ENCODE assay signal across 24 cellular contexts in genomic region chr11:110824912-110825311, GRCh38.
"Had no signal": no experiment of that assay in that cellular context is flagged by ENCODE, and none has a peak within 500 bp of the region (broad histone marks: within the 10 kb centered on the region; RNA-seq: fewer than 3 reads in every experiment).

No MANE protein-coding gene starts in this region.

- H3K9me3 ChIP-seq: esophagus muscularis mucosa, gastroesophageal sphincter, heart right ventricle, left lung, lower lobe of right lung had no signal

- H3K9me3 Mint-ChIP-seq: naive thymus-derived CD8-positive, alpha-beta T cell had no signal

- ATAC-seq: foreskin keratinocyte; gastroesophageal sphincter; heart right ventricle; left colon; left lung; left ventricle myocardium superior; lower lobe of right lung; naive thymus-derived CD8-positive, alpha-beta T cell had no signal

- DNase-seq: dermis blood vessel endothelial cell; dorsolateral prefrontal cortex; effector CD4-positive, alpha-beta T cell; effector memory CD4-positive, alpha-beta T cell; heart right ventricle; hippocampal formation; immature natural killer cell; islet precursor cell; kidney; kidney glomerular epithelial cell; left colon; left lung; left ventricle myocardium superior; lower lobe of right lung; mesendoderm; midbrain; naive thymus-derived CD8-positive, alpha-beta T cell had no signal

- H3K4me1 ChIP-seq: gastroesophageal sphincter, heart right ventricle, left lung, lower lobe of right lung had no signal

- FAIRE-seq: colon, endothelial cell of umbilical vein, frontal cortex, kidney had no signal

- H3K4me3 ChIP-seq: coronary artery, dorsolateral prefrontal cortex, esophagus muscularis mucosa, gastroesophageal sphincter, heart right ventricle, left lung, lower lobe of right lung had no signal

- H3K4me3 Mint-ChIP-seq: immature natural killer cell; naive thymus-derived CD8-positive, alpha-beta T cell had no signal

- H3K27ac ChIP-seq: coronary artery, esophagus muscularis mucosa, foreskin keratinocyte, gastroesophageal sphincter, heart right ventricle, left lung, lower lobe of right lung had no signal

- H3K27me3 ChIP-seq: dorsolateral prefrontal cortex, esophagus muscularis mucosa, foreskin keratinocyte, gastroesophageal sphincter, heart right ventricle, left lung had no signal

- H3K27ac Mint-ChIP-seq: immature natural killer cell; naive thymus-derived CD8-positive, alpha-beta T cell had no signal

- H3K36me3 Mint-ChIP-seq: immature natural killer cell; naive thymus-derived CD8-positive, alpha-beta T cell had no signal

- H3K36me3 ChIP-seq: esophagus muscularis mucosa, gastroesophageal sphincter, heart right ventricle, left lung, lower lobe of right lung had no signal

- H3K4me1 Mint-ChIP-seq: immature natural killer cell; naive thymus-derived CD8-positive, alpha-beta T cell had no signal
